In genomic region chr16:50597563-50598255, GRCh38 we compare ENCODE assay signal across 1 cellular context.
TF ChIP-seq lines count a peak whose summit lies in the region.

No MANE protein-coding gene starts in this region.

TF ChIP-seq in GM23338, 12 proteins besides CTCF, POLR2A, EP300 and RAD21 (continued from another document):
- TF ChIP-seq ZNF462 (CRISPR knock-in tag; IDR thresholded peaks at IDR 0.05) (no peak), NANOG (IDR thresholded peaks at IDR 0.05; ENCODE audit: borderline replicate concordance) (no peak), POLR2AphosphoS5 (IDR thresholded peaks at IDR 0.05; ENCODE audit: low read depth) (no peak), EZH2phosphoT487 (IDR thresholded peaks at IDR 0.05; ENCODE audit: unreplicated experiment) (no peak), EZH2 (IDR thresholded peaks at IDR 0.05; ENCODE audit: low read depth, unreplicated experiment) (no peak), JUNB (IDR thresholded peaks at IDR 0.05; ENCODE audit: unreplicated experiment) (no peak), ZNF114 (CRISPR knock-in tag; IDR thresholded peaks at IDR 0.05) (no peak), ZNF331 (CRISPR knock-in tag; IDR thresholded peaks at IDR 0.05; ENCODE audit: low read depth) (no peak)
- TF ChIP-seq, protein P1, sequence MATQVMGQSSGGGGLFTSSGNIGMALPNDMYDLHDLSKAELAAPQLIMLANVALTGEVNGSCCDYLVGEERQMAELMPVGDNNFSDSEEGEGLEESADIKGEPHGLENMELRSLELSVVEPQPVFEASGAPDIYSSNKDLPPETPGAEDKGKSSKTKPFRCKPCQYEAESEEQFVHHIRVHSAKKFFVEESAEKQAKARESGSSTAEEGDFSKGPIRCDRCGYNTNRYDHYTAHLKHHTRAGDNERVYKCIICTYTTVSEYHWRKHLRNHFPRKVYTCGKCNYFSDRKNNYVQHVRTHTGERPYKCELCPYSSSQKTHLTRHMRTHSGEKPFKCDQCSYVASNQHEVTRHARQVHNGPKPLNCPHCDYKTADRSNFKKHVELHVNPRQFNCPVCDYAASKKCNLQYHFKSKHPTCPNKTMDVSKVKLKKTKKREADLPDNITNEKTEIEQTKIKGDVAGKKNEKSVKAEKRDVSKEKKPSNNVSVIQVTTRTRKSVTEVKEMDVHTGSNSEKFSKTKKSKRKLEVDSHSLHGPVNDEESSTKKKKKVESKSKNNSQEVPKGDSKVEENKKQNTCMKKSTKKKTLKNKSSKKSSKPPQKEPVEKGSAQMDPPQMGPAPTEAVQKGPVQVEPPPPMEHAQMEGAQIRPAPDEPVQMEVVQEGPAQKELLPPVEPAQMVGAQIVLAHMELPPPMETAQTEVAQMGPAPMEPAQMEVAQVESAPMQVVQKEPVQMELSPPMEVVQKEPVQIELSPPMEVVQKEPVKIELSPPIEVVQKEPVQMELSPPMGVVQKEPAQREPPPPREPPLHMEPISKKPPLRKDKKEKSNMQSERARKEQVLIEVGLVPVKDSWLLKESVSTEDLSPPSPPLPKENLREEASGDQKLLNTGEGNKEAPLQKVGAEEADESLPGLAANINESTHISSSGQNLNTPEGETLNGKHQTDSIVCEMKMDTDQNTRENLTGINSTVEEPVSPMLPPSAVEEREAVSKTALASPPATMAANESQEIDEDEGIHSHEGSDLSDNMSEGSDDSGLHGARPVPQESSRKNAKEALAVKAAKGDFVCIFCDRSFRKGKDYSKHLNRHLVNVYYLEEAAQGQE (IDR thresholded peaks at IDR 0.05; ENCODE audit: unreplicated experiment) = no peak
- TF ChIP-seq, protein P2, sequence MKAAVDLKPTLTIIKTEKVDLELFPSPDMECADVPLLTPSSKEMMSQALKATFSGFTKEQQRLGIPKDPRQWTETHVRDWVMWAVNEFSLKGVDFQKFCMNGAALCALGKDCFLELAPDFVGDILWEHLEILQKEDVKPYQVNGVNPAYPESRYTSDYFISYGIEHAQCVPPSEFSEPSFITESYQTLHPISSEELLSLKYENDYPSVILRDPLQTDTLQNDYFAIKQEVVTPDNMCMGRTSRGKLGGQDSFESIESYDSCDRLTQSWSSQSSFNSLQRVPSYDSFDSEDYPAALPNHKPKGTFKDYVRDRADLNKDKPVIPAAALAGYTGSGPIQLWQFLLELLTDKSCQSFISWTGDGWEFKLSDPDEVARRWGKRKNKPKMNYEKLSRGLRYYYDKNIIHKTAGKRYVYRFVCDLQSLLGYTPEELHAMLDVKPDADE (IDR thresholded peaks at IDR 0.05) = no peak
TF ChIP-seq in GM23338: peak in this region for 0.
